Comparison of ENCODE assay signal across 1 cellular context in genomic region chr18:48860276-48861180, GRCh38.
A peak's percentile ranks its signal among the peaks of the same experiment; 100 is the strongest.
TF ChIP-seq lines count a peak whose summit lies in the region.

No MANE protein-coding gene starts in this region.

TF ChIP-seq in HEK293, 187 proteins besides CTCF, POLR2A, EP300 and RAD21 (continued from another document):
- no peak for TF ChIP-seq ZSCAN18 (tag by site-specific recombination; IDR thresholded peaks at IDR 0.05)
- no peak for TF ChIP-seq ZNF768 (tag by site-specific recombination; IDR thresholded peaks at IDR 0.05)
- TF ChIP-seq GLIS1 (tag by site-specific recombination; IDR thresholded peaks at IDR 0.05), result 0 out of 2 replicates have a peak, but pooled peaks have one; percentile 30
- TF ChIP-seq ZNF76 (tag by site-specific recombination; IDR thresholded peaks at IDR 0.05; ENCODE audit: borderline replicate concordance, low read depth), result no peak
- no peak for TF ChIP-seq ZNF610 (tag by site-specific recombination; IDR thresholded peaks at IDR 0.05; ENCODE audit: borderline replicate concordance)
- no peak for TF ChIP-seq ZNF692 (tag by site-specific recombination; IDR thresholded peaks at IDR 0.05)
- TF ChIP-seq ZNF521 (tag by site-specific recombination; IDR thresholded peaks at IDR 0.05), result no peak
- peak; percentile 35; the same call in 1 of the 2 replicates for TF ChIP-seq PRDM10 (tag by site-specific recombination; IDR thresholded peaks at IDR 0.05)
- TF ChIP-seq, protein P1, sequence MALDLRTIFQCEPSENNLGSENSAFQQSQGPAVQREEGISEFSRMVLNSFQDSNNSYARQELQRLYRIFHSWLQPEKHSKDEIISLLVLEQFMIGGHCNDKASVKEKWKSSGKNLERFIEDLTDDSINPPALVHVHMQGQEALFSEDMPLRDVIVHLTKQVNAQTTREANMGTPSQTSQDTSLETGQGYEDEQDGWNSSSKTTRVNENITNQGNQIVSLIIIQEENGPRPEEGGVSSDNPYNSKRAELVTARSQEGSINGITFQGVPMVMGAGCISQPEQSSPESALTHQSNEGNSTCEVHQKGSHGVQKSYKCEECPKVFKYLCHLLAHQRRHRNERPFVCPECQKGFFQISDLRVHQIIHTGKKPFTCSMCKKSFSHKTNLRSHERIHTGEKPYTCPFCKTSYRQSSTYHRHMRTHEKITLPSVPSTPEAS (tag by site-specific recombination; IDR thresholded peaks at IDR 0.05), result no peak
- TF ChIP-seq BCL11B (tag by site-specific recombination; IDR thresholded peaks at IDR 0.05; ENCODE audit: low read depth), result no peak
- TF ChIP-seq ZIC2 (tag by site-specific recombination; IDR thresholded peaks at IDR 0.05), result peak; percentile 78
